Comparison of ENCODE assay signal across 23 cellular contexts in genomic region chr19:13460045-13460444, GRCh38. TPM values are rescaled to one million over a fixed set of nuclear protein-coding genes. Genes with fewer than 3 reads are reported as not detected.
A peak's percentile ranks its signal among the peaks of the same experiment; 100 is the strongest.
DNase-seq lines count a peak whose midpoint lies in the region; ATAC-seq and TF ChIP-seq lines count a peak whose summit lies in the region.
"Had no signal": no experiment of that assay in that cellular context is flagged by ENCODE, and none has a peak within 500 bp of the region (broad histone marks: within the 10 kb centered on the region; RNA-seq: fewer than 3 reads in every experiment).

No MANE protein-coding gene starts in this region.

- no peak; the same call in 1 of the 2 replicates for ATAC-seq in PC-3
- no peak for ATAC-seq in HG02642 (IDR thresholded peaks at IDR 0.05; ENCODE audit: poor library complexity, unreplicated experiment)
- ATAC-seq: activated naive CD8-positive, alpha-beta T cell treated with anti-CD3 and anti-CD28 coated beads, Interleukin-2, amount 50 U/mL, for 24 hours; upper lobe of right lung had no signal

- no peak for TF ChIP-seq CTCF in PC-3 (conservative IDR thresholded peaks at IDR 0.05; ENCODE audit: low read depth, low read length)

- intact Hi-C loops in PC-3 (cut with micrococcal nuclease): no loop called here

- H3K4me1 ChIP-seq in PC-3 (ENCODE audit: insufficient read depth, low read length): peaks cover 7% of the 10 kb centered on the region; the same call in 1 of the 2 replicates
- H3K4me1 ChIP-seq in iPS DF 6.9 (ENCODE audit: control insufficient read depth, insufficient read depth, low read length): peaks cover 7% of the 10 kb centered on the region
- H3K4me1 ChIP-seq: Peyer's patch, upper lobe of right lung had no signal

- H3K36me3 ChIP-seq in PC-3 (ENCODE audit: low read depth, low read length): no peaks in the 10 kb centered on the region
- H3K36me3 ChIP-seq in iPS DF 6.9 (ENCODE audit: control insufficient read depth, insufficient read depth, low read length): no peaks in the 10 kb centered on the region
- H3K36me3 ChIP-seq: Peyer's patch, upper lobe of right lung had no signal

- H2AFZ ChIP-seq in PC-3 (ENCODE audit: low read length): no peak overlapping the region
- H2AFZ ChIP-seq: GM23248 had no signal

- DNase-seq in NCI-H1105 treated with DMSO at 0.1 percent for 48 hours (lab: John Stamatoyannopoulos, UW) (peak; percentile 11), NCI-H1105 (lab: John Stamatoyannopoulos, UW) (no peak), PC-3 (peak; percentile 46), iPS DF 6.9 (ENCODE audit: low read depth, low spot score) (peak; percentile 22), putamen (ENCODE audit: low spot score) (peak; percentile 36)
- DNase-seq in stimulated activated CD4-positive, alpha-beta T cell treated with anti-CD3 and anti-CD28 coated beads, Interleukin-12 subunit alpha, Interleukin-12 subunit beta, amount 100 ng/mL, for 4 hours: no peak
- no peak for DNase-seq in stimulated activated CD8-positive, alpha-beta memory T cell treated with anti-CD3 and anti-CD28 coated beads, Interleukin-4, amount 100 ng/mL, for 48 hours
- DNase-seq: activated CD4-positive, alpha-beta memory T cell treated with anti-CD3 and anti-CD28 coated beads, Interleukin-2, amount 10 ng/mL, durations not matched to agents 7 days and 5 days; activated CD4-positive, CD25-positive, alpha-beta regulatory T cell; activated gamma-delta T cell treated with Interleukin-2 at 50 U/mL for 16 hours; activated naive CD8-positive, alpha-beta T cell treated with anti-CD3 and anti-CD28 coated beads, Interleukin-2, amount 50 U/mL, for 24 hours; CD8-positive, alpha-beta memory T cell; GM23248; kidney; mammary epithelial cell; NCI-H187; Peyer's patch; SIG-M5; upper lobe of right lung had no signal

- no peaks in the 10 kb centered on the region for H3K9me3 ChIP-seq in PC-3 (ENCODE audit: low read length)
- no peaks in the 10 kb centered on the region for H3K9me3 ChIP-seq in iPS DF 6.9 (ENCODE audit: control insufficient read depth, insufficient read depth, low read length)
- H3K9me3 ChIP-seq: Peyer's patch, upper lobe of right lung had no signal

- peaks cover 66% of the 10 kb centered on the region for H3K27me3 ChIP-seq in PC-3 (ENCODE audit: low read length)
- H3K27me3 ChIP-seq in iPS DF 6.9 (ENCODE audit: control insufficient read depth, insufficient read depth, low read length): no peaks in the 10 kb centered on the region
- H3K27me3 ChIP-seq: Peyer's patch had no signal

- no peak overlapping the region for H3K4me3 ChIP-seq in PC-3 (ENCODE audit: low read length)
- no peak overlapping the region for H3K4me3 ChIP-seq in iPS DF 6.9 (ENCODE audit: low read length)
- H3K4me3 ChIP-seq: GM23248, Peyer's patch, upper lobe of right lung had no signal

- H3K4me2 ChIP-seq in PC-3 (ENCODE audit: low read length): no peak overlapping the region
- H3K4me2 ChIP-seq: KMS-11 had no signal

- POLR2A ChIA-PET in PC-3 (lab: Charles Lee; ENCODE audit: unreplicated experiment): no interaction called here

- WGBS in iPS DF 6.9 (ENCODE audit: insufficient coverage, insufficient read length): no CpG with 5 or more reads among the region's 7 CpGs

- no TSS peak for BruUV-seq in PC-3 (replicated peaks; lab: Mats Ljungman, UMichigan)

- no peaks in the 10 kb centered on the region for H3F3A ChIP-seq in PC-3 (ENCODE audit: low read length, unreplicated experiment)

- no peaks in the 10 kb centered on the region for H4K20me1 ChIP-seq in PC-3 (ENCODE audit: low read length)

- no peak overlapping the region for H3K9ac ChIP-seq in PC-3 (ENCODE audit: low read length)
- H3K9ac ChIP-seq: GM23248, KMS-11 had no signal

- H3K9me2 ChIP-seq in PC-3 (replicated peaks; ENCODE audit: low read length): no peaks in the 10 kb centered on the region

- H3K27ac ChIP-seq in PC-3 (ENCODE audit: low read length) (no peak overlapping the region), iPS DF 6.9 (ENCODE audit: low read length) (no peak overlapping the region)
- H3K27ac ChIP-seq: 22Rv1, epithelial cell of prostate, GM23248, KMS-11, Peyer's patch, upper lobe of right lung had no signal

- CTCF ChIA-PET in PC-3 (lab: Charles Lee): no interaction called here

- no peaks in the 10 kb centered on the region for H3K79me2 ChIP-seq in PC-3 (ENCODE audit: low read length)

RNA-seq across cellular contexts. Expression of gene CACNA1A, which starts 46.2 kb away (rescaled TPM):
- 0.62 TPM in 1 of 2 replicates, not detected in the other for total RNA-seq in PC-3 (2014; rRNA removed)

Comparison
In these comparisons a context has a peak if more than half of its experiments do, and no peak if none do; other contexts are left out.
1. DNase-seq: peak in NCI-H1105 treated with DMSO at 0.1 percent for 48 hours (single experiment), PC-3 (single experiment), iPS DF 6.9 (single experiment) and putamen (single experiment); none in NCI-H1105 (single experiment), stimulated activated CD4-positive, alpha-beta T cell treated with anti-CD3 and anti-CD28 coated beads, Interleukin-12 subunit alpha, Interleukin-12 subunit beta, amount 100 ng/mL, for 4 hours (single experiment) and stimulated activated CD8-positive, alpha-beta memory T cell treated with anti-CD3 and anti-CD28 coated beads, Interleukin-4, amount 100 ng/mL, for 48 hours (single experiment).